Comparison of ENCODE assay signal across 8 cellular contexts in the genomic region with DNA sequence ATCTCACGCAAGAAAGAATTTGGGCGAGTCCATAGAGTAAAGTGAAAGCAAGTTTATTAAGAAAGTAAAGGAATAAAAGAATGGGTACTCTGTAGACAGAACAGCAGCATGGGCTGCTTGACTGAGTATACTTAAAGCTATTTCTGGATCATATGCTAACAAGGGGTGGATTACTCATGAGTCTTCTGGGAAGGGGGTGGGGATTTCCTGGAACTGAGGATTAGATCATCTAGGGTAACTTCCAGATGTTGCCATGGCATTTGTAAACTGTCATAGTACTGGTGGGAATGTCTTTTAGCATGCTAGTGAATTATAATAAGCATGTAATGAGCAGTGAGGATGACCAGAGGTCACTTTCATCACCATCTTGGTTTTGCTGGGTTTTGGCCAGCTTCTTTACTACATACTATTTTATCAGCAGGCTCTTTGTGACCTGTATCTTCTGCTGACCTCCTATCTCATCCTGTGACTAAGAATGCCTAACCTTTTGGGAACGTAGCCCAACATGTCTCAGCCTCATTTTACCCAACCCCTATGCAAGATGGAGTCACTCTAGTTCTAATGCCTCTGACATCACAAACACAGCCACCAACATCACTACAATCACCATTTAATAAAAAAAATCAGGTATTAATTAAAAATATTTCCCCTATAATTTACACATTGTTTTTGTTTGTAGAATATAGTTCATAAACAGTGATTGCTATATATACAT.
DNase-seq lines count a peak whose midpoint lies in the region; ATAC-seq, FAIRE-seq and TF ChIP-seq lines count a peak whose summit lies in the region.

No MANE protein-coding gene starts in this region.

- no peaks in the 10 kb centered on the region for H3K27me3 ChIP-seq in bronchial epithelial cell (ENCODE audit: control insufficient read depth, insufficient read depth, low read length)

- no peaks in the 10 kb centered on the region for H3K4me1 ChIP-seq in mesodermal cell (ENCODE audit: control insufficient read depth, insufficient read depth, low read length, poor library complexity, severe bottlenecking)

- no peaks in the 10 kb centered on the region for H3K36me3 ChIP-seq in bronchial epithelial cell (ENCODE audit: control insufficient read depth, insufficient read depth, low read length)
- no peaks in the 10 kb centered on the region for H3K36me3 ChIP-seq in mesodermal cell (ENCODE audit: control insufficient read depth, insufficient read depth, low read length)

- no peak for FAIRE-seq in bronchial epithelial cell (lab: Jason Lieb, UNC)

- CTCF ChIA-PET in GM10248 (lab: Yijun Ruan, JAX), result interaction anchor here (1.4 kb wide), 1 partner anchor 14 kb away, joined by 3 read pairs; no protein-coding TSS in a partner anchor

- in situ Hi-C loops in ACHN (cut with HindIII; ENCODE audit: low pct_ligation_motif_present, low pct_unique_long_range_greater_than_20kb, low sequenced_read_pairs), result no loop called here

- TF ChIP-seq CTCF in bronchial epithelial cell (IDR thresholded peaks at IDR 0.05; ENCODE audit: insufficient read depth, low read length, severe bottlenecking), result no peak
- TF ChIP-seq CTCF in GM10248 (IDR thresholded peaks at IDR 0.05; ENCODE audit: control extremely low read depth, extremely low read depth, low read depth, missing control alignments), result no peak

- H3K27ac ChIP-seq in mesodermal cell (ENCODE audit: low read depth, low read length, severe bottlenecking), result peak overlapping the region; percentile 54

- H3K9me3 ChIP-seq in mesodermal cell (ENCODE audit: control insufficient read depth, low read length), result no peaks in the 10 kb centered on the region

- ATAC-seq in GM18519 (IDR thresholded peaks at IDR 0.05; ENCODE audit: low FRiP score, unreplicated experiment), result no peak

- DNase-seq in ACHN (peak; percentile 42), HPDE6-E6E7 (ENCODE audit: extremely low spot score) (peak; percentile 25), bronchial epithelial cell (ENCODE audit: low read depth) (peak; percentile 82), GM10248 (ENCODE audit: extremely low spot score) (no peak), GDM1 (lab: John Stamatoyannopoulos, UW) (no peak), NCI-H345 (lab: John Stamatoyannopoulos, UW) (no peak)

- no peak overlapping the region for H3K4me3 ChIP-seq in bronchial epithelial cell (ENCODE audit: low read depth, low read length)
- H3K4me3 ChIP-seq in mesodermal cell (ENCODE audit: extremely low read depth, insufficient read depth, low read length, poor library complexity, severe bottlenecking), result no peak overlapping the region

- WGBS in mesodermal cell (ENCODE audit: insufficient coverage in 2 of 2), 2 experiments, result 70 to 80% methylated on average over 2 to 3 of the region's 3 CpGs

- POLR2A ChIA-PET in GM10248 (lab: Yijun Ruan, JAX), result no interaction called here

Comparison
In these comparisons a context has a peak if more than half of its experiments do, and no peak if none do; other contexts are left out.
1. DNase-seq: peak in ACHN (single experiment), HPDE6-E6E7 (single experiment) and bronchial epithelial cell (single experiment); none in GM10248 (single experiment), GDM1 (single experiment) and NCI-H345 (single experiment).